ENCODE assay signal across 8 cellular contexts in the genomic region with DNA sequence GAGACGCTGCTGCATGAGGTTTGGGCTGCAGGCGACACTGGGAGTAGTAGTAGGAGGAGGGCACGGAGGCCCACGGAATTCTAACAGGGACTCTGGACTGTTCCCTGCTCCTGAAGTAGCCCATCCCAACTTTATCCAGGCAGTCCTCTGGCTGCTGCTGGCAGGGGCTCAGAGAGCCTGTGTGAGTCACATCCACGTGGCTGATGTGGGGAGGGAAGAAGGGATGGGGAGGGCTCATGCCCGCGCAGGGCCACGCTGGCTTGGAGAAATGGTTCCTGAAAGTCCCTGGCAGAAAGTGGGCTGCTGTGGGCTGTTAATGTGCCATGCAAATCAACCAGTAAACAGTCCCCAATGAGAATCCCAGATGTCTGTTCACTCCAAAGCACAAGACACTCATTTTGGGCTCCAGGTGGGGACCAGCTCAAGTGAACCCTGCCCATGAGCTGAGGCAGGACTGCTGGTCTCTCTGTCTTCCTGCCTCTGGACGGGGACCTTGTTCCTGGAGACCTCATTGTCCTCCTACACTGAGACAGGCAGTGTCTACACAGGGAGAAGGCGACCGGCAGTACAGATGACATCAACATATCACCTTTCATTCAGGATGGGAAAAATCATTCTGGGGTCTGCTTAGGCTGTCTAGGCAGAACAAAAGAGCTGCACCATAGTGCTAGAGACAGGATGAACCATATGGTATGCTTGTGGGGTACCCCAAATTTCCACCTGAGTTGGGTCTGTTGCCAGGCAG. TPM values are rescaled to one million over a fixed set of nuclear protein-coding genes. Genes with fewer than 3 reads are reported as not detected.
A peak's percentile ranks its signal among the peaks of the same experiment; 100 is the strongest.
DNase-seq lines count a peak whose midpoint lies in the region; ATAC-seq and TF ChIP-seq lines count a peak whose summit lies in the region.

No MANE protein-coding gene starts in this region.

- no peaks in the 10 kb centered on the region for H3K36me3 Mint-ChIP-seq in type B pancreatic cell

- H3K27me3 Mint-ChIP-seq in type B pancreatic cell: peaks cover 58% of the 10 kb centered on the region

- DNase-seq in EH (ENCODE audit: low read depth) (peak; percentile 89), anterior cingulate cortex (lab: John Stamatoyannopoulos, UW) (peak in 51 of 58 donors; percentile 11 to 93 (median 60)), left ventricle myocardium superior (peak; percentile 85), pulmonary artery endothelial cell (ENCODE audit: low read depth, low spot score) (peak; percentile 33), NCI-H1092 treated with DMSO at 0.1 percent for 48 hours (lab: John Stamatoyannopoulos, UW) (no peak), type B pancreatic cell (ENCODE audit: extremely low spot score, unreplicated experiment) (no peak)

- no peak overlapping the region for H3K4me3 Mint-ChIP-seq in type B pancreatic cell

- TF ChIP-seq CTCF in type B pancreatic cell (conservative IDR thresholded peaks at IDR 0.05): no peak

- ATAC-seq in left ventricle myocardium superior (peak; percentile 89), GM18520 (IDR thresholded peaks at IDR 0.05; ENCODE audit: unreplicated experiment) (no peak), GM19395 (IDR thresholded peaks at IDR 0.05; ENCODE audit: unreplicated experiment) (no peak)

- no peaks in the 10 kb centered on the region for H3K4me1 Mint-ChIP-seq in type B pancreatic cell (ENCODE audit: unreplicated experiment)

- intact Hi-C loops in left ventricle myocardium superior (cut with micrococcal nuclease): no loop called here

- no peaks in the 10 kb centered on the region for H3K9me3 Mint-ChIP-seq in type B pancreatic cell

- no peak overlapping the region for H3K27ac Mint-ChIP-seq in type B pancreatic cell

RNA-seq across cellular contexts. Expression of a gene that starts 57.7 kb away (rescaled TPM):
- total RNA-seq in left ventricle myocardium superior (9.6 TPM), pulmonary artery endothelial cell (0.07 and 0.67 TPM in 2 replicates), type B pancreatic cell (ENCODE audit: low replicate concordance) (3.9 and 8.3 TPM in 2 replicates)

Comparison
In these comparisons a context has a peak if more than half of its experiments do, and no peak if none do; other contexts are left out.
1. DNase-seq: peak in EH (single experiment), anterior cingulate cortex (51 of 58), left ventricle myocardium superior (single experiment) and pulmonary artery endothelial cell (single experiment); none in NCI-H1092 treated with DMSO at 0.1 percent for 48 hours (single experiment) and type B pancreatic cell (single experiment).